ENCODE assay signal across 9 cellular contexts in the genomic region with DNA sequence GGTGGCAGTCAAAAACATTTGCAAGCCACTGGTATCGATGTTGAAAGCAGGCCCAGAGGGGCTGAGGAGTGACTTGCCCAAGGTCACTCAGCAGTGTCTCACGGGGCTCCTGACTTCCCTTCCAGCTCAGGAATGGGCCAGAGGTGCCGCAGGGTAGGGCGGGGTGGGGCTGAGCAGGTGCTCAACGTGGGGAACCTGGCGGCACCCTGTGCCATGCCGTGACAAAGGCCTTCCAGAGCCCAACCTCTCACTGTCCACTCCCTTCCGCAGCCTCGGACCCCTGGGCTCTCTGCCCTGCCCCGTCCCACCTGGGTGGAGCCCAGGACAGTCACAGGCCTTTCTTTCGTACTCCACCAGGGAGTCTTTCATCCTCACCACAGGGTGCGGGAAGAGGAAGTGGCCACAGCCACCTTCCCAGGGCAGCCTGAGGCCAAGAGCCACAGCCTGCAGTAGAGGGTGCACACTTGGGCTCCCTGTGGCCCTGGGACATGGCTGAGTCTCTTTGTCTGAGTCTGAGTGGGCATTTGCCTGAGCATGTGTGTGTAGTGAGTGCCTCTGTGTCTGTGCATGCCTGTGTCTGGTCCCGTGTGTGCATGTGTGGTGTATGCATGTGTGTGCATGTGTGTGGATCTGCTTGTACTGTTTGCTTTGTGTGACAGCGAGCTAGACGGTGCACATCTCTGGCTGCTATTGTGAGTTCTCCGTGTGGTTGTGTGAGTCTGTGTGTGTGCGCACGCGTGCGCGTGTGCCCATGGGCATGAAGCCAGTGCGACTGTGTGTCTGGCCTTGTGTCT. TPM values are rescaled to one million over a fixed set of nuclear protein-coding genes. Genes with fewer than 3 reads are reported as not detected.
DNase-seq lines count a peak whose midpoint lies in the region; ATAC-seq, FAIRE-seq and TF ChIP-seq lines count a peak whose summit lies in the region.
"Had no signal": no experiment of that assay in that cellular context is flagged by ENCODE, and none has a peak within 500 bp of the region (broad histone marks: within the 10 kb centered on the region; RNA-seq: fewer than 3 reads in every experiment).

No MANE protein-coding gene starts in this region.

- ATAC-seq in psoas muscle (peak in 1 of 4 donors; percentile 4), HG02852 (IDR thresholded peaks at IDR 0.05; ENCODE audit: unreplicated experiment) (no peak), GM21423 (IDR thresholded peaks at IDR 0.05; ENCODE audit: unreplicated experiment) (no peak)

- H3K9me3 ChIP-seq in OCI-LY3 (ENCODE audit: insufficient read depth, low read length) (no peaks in the 10 kb centered on the region), duodenal mucosa (ENCODE audit: control insufficient read depth in 1 of 2, low read length in 2 of 2) (no peaks in the 10 kb centered on the region), psoas muscle (no peaks in the 10 kb centered on the region)

- H3K4me3 ChIP-seq in OCI-LY3 (ENCODE audit: low read length), result no peak overlapping the region
- H3K4me3 ChIP-seq in duodenal mucosa (ENCODE audit: low read depth in 1 of 2, low read length in 2 of 2), result peak overlapping the region; percentile 9 to 14
- H3K4me3 ChIP-seq in psoas muscle, result no peak overlapping the region

- H4K20me1 ChIP-seq in OCI-LY3 (ENCODE audit: insufficient read depth, low read length), result no peaks in the 10 kb centered on the region

- no peak overlapping the region for H3K27ac ChIP-seq in OCI-LY3 (ENCODE audit: low read length)
- H3K27ac ChIP-seq in duodenal mucosa (ENCODE audit: low read depth, low read length), result peak overlapping the region; percentile 41
- peak overlapping the region; percentile 16 for H3K27ac ChIP-seq in psoas muscle

- intact Hi-C loops in psoas muscle (cut with DNase I), result no loop called here

- peak overlapping the region; percentile 35 for H3K4me2 ChIP-seq in OCI-LY3 (ENCODE audit: low read length)

- no peak for TF ChIP-seq POLR2A in H54 (IDR thresholded peaks at IDR 0.05; ENCODE audit: low read depth, low read length)

- peak overlapping the region; percentile 57; the same call in 1 of the 2 replicates for H2AFZ ChIP-seq in OCI-LY3 (ENCODE audit: low read depth, low read length)

- H3K4me1 ChIP-seq in OCI-LY3 (ENCODE audit: low read length) (peaks cover 48% of the 10 kb centered on the region), duodenal mucosa (ENCODE audit: control insufficient read depth in 1 of 2, insufficient read depth in 2 of 2, low read length in 2 of 2) (peaks cover 59 to 63% of the 10 kb centered on the region in 2 donors), psoas muscle (no peaks in the 10 kb centered on the region)

- DNase-seq in H54 (ENCODE audit: insufficient read length, low spot score), result peak; percentile 45
- no peak for DNase-seq in psoas muscle
- no peak for DNase-seq in NCI-H226
- DNase-seq in mesenteric fat pad (ENCODE audit: low spot score), result no peak
- DNase-seq: activated CD4-positive, alpha-beta memory T cell treated with anti-CD3 and anti-CD28 coated beads for 36 hours had no signal

- no peak overlapping the region for H3K9ac ChIP-seq in OCI-LY3 (ENCODE audit: low read length)
- H3K9ac ChIP-seq in duodenal mucosa (ENCODE audit: low read depth in 1 of 2, low read length in 2 of 2), result peak overlapping the region; percentile 33 to 57

- H3K79me2 ChIP-seq in OCI-LY3 (ENCODE audit: low read length), result no peaks in the 10 kb centered on the region

- WGBS in psoas muscle, 3 donors, result 59 to 65% (median 65%) methylated on average over 22 of the region's 22 CpGs

- H3K36me3 ChIP-seq in OCI-LY3 (replicated peaks; ENCODE audit: low read depth, low read length), result no peaks in the 10 kb centered on the region
- H3K36me3 ChIP-seq in duodenal mucosa (ENCODE audit: control insufficient read depth in 1 of 2, insufficient read depth in 2 of 2, low read length in 2 of 2), result peaks cover 0 to 5% of the 10 kb centered on the region in 2 donors
- no peaks in the 10 kb centered on the region for H3K36me3 ChIP-seq in psoas muscle (ENCODE audit: insufficient read depth in 1 of 2, low read depth in 1 of 2)

- FAIRE-seq in H54 (lab: Jason Lieb, UNC), result no peak

- H3K27me3 ChIP-seq in OCI-LY3 (ENCODE audit: low read depth, low read length) (peaks cover 2% of the 10 kb centered on the region), duodenal mucosa (ENCODE audit: control insufficient read depth in 1 of 2, insufficient read depth in 2 of 2, low read length in 2 of 2) (no peaks in the 10 kb centered on the region), psoas muscle (ENCODE audit: insufficient read depth in 3 of 3, low read length in 2 of 3) (peaks cover 0 to 25% (median 0%) of the 10 kb centered on the region in 3 donors)

- TF ChIP-seq CTCF in OCI-LY3 (IDR thresholded peaks at IDR 0.05; ENCODE audit: low read depth, low read length) (no peak), psoas muscle (IDR thresholded peaks at IDR 0.05) (no peak)

RNA-seq across cellular contexts. Expression of gene LIF, which starts 6.0 kb away (rescaled TPM):
- total RNA-seq in psoas muscle (under 1 TPM in 3 of 4 donors, not detected in 1; 0.27 to 0.54 (median 0.38) TPM), mesenteric fat pad (34.8 TPM)
- 10 to 100 TPM in 1 of 3 donors, under 1 TPM in 2; 0.10 to 21.4 (median 0.14) TPM for polyA plus RNA-seq in psoas muscle

RNA-seq across cellular contexts. Expression of gene OSM, which starts 14.0 kb away (rescaled TPM):
- total RNA-seq in psoas muscle (under 1 TPM in 2 of 4 donors, not detected in 2; 0.38 to 0.39 TPM), mesenteric fat pad (8.0 TPM)
- polyA plus RNA-seq in psoas muscle, result under 1 TPM in 2 of 3 donors, not detected in 1; 0.08 TPM

RNA-seq across cellular contexts. Expression of gene CASTOR1, which starts 36.7 kb away (rescaled TPM):
- total RNA-seq in psoas muscle (1 to 10 TPM in 3 of 4 donors, under 1 TPM in 1; 0.44 to 4.8 (median 2.2) TPM), mesenteric fat pad (11.6 TPM)
- polyA plus RNA-seq in psoas muscle, result 1 to 10 TPM; 1.9 to 5.1 (median 2.9) TPM

Comparison
In these comparisons a context has a peak if more than half of its experiments do, and no peak if none do; other contexts are left out.
1. H3K4me3 ChIP-seq: peak in duodenal mucosa (2 of 2); none in OCI-LY3 (single experiment) and psoas muscle (single experiment).
2. RNA of gene LIF, which starts 6.0 kb away (total RNA-seq): 34.8 TPM in mesenteric fat pad (single experiment); 0.27 to 0.54 TPM in psoas muscle; every median in the first group is over 10 times any median in the second.